25 cellular contexts compared by ENCODE assay signal in genomic region chr5:44390332-44390731, GRCh38. TPM values are rescaled to one million over a fixed set of nuclear protein-coding genes. Genes with fewer than 3 reads are reported as not detected.
DNase-seq lines count a peak whose midpoint lies in the region; ATAC-seq and TF ChIP-seq lines count a peak whose summit lies in the region.
"Had no signal": no experiment of that assay in that cellular context is flagged by ENCODE, and none has a peak within 500 bp of the region (broad histone marks: within the 10 kb centered on the region; RNA-seq: fewer than 3 reads in every experiment).

No MANE protein-coding gene starts in this region.

- peak overlapping the region; percentile 60 for H3K4me3 Mint-ChIP-seq in endodermal cell
- no peak overlapping the region for H3K4me3 Mint-ChIP-seq in activated T-helper 17 cell treated with anti-CD3 and anti-CD28 coated beads, Interleukin-2, amount 50 U/mL, for 72 hours
- H3K4me3 Mint-ChIP-seq: activated CD8-positive, alpha-beta T cell treated with anti-CD3 and anti-CD28 coated beads for 36 hours; activated naive CD4-positive, alpha-beta T cell treated with anti-CD3 and anti-CD28 coated beads, Interleukin-2, amount 50 U/mL, for 24 hours; activated T-cell treated with anti-CD3 and anti-CD28 coated beads, Interleukin-2, amount 50 U/mL, for 24 hours; CD8-positive, alpha-beta T cell; natural killer cell treated with Interleukin-12 subunit alpha and Interleukin-12 subunit beta and Interleukin-15 and Interleukin-18, amount 100 ng/mL, for 72 hours; stimulated activated naive CD8-positive, alpha-beta T cell treated with anti-CD3 and anti-CD28 coated beads, Interleukin-15, Interleukin-2, amounts not matched to agents 100 ng/mL and 50 ng/mL, for 24 hours; T-helper 17 cell had no signal

- no peaks in the 10 kb centered on the region for H3K36me3 Mint-ChIP-seq in endodermal cell (ENCODE audit: low read depth)
- no peaks in the 10 kb centered on the region for H3K36me3 Mint-ChIP-seq in activated T-helper 17 cell treated with anti-CD3 and anti-CD28 coated beads, Interleukin-2, amount 50 U/mL, for 72 hours (ENCODE audit: low read depth)
- H3K36me3 Mint-ChIP-seq: activated naive CD4-positive, alpha-beta T cell treated with anti-CD3 and anti-CD28 coated beads, Interleukin-2, amount 50 U/mL, for 24 hours; CD8-positive, alpha-beta T cell had no signal

- TF ChIP-seq POLR2A in gastrocnemius medialis (IDR thresholded peaks at IDR 0.05), result no peak

- peaks cover 31% of the 10 kb centered on the region for H3K27me3 Mint-ChIP-seq in endodermal cell (ENCODE audit: insufficient read depth)
- H3K27me3 Mint-ChIP-seq in activated T-helper 17 cell treated with anti-CD3 and anti-CD28 coated beads, Interleukin-2, amount 50 U/mL, for 72 hours, result peaks cover 39% of the 10 kb centered on the region

- H3K9ac ChIP-seq in HUES6 (ENCODE audit: low read length), result no peak overlapping the region
- no peak overlapping the region for H3K9ac ChIP-seq in endodermal cell (ENCODE audit: extremely low read depth, low read length, poor library complexity, severe bottlenecking)

- H3K36me3 ChIP-seq in HUES6 (ENCODE audit: control insufficient read depth, insufficient read depth, low read length) (no peaks in the 10 kb centered on the region), endodermal cell (ENCODE audit: control insufficient read depth, insufficient read depth, low read length) (no peaks in the 10 kb centered on the region), mesodermal cell (ENCODE audit: control insufficient read depth, insufficient read depth, low read length) (no peaks in the 10 kb centered on the region), gastrocnemius medialis (no peaks in the 10 kb centered on the region)
- H3K36me3 ChIP-seq: brain microvascular endothelial cell, right lobe of liver, WERI-Rb-1 had no signal

- H3K9me3 Mint-ChIP-seq in endodermal cell, result no peaks in the 10 kb centered on the region
- no peaks in the 10 kb centered on the region for H3K9me3 Mint-ChIP-seq in activated T-helper 17 cell treated with anti-CD3 and anti-CD28 coated beads, Interleukin-2, amount 50 U/mL, for 72 hours
- H3K9me3 Mint-ChIP-seq: activated CD8-positive, alpha-beta T cell treated with anti-CD3 and anti-CD28 coated beads for 36 hours; activated naive CD4-positive, alpha-beta T cell treated with anti-CD3 and anti-CD28 coated beads, Interleukin-2, amount 50 U/mL, for 24 hours; stimulated activated naive CD8-positive, alpha-beta T cell treated with anti-CD3 and anti-CD28 coated beads, Interleukin-15, Interleukin-2, amounts not matched to agents 100 ng/mL and 50 ng/mL, for 24 hours had no signal

- no peak overlapping the region for H3K27ac Mint-ChIP-seq in endodermal cell
- H3K27ac Mint-ChIP-seq in activated T-helper 17 cell treated with anti-CD3 and anti-CD28 coated beads, Interleukin-2, amount 50 U/mL, for 72 hours, result no peak overlapping the region
- H3K27ac Mint-ChIP-seq: activated CD8-positive, alpha-beta T cell treated with anti-CD3 and anti-CD28 coated beads for 36 hours; activated naive CD4-positive, alpha-beta T cell treated with anti-CD3 and anti-CD28 coated beads, Interleukin-2, amount 50 U/mL, for 24 hours; activated T-cell treated with anti-CD3 and anti-CD28 coated beads, Interleukin-2, amount 50 U/mL, for 24 hours; CD8-positive, alpha-beta T cell; natural killer cell treated with Interleukin-12 subunit alpha and Interleukin-12 subunit beta and Interleukin-15 and Interleukin-18, amount 100 ng/mL, for 72 hours; stimulated activated naive CD8-positive, alpha-beta T cell treated with anti-CD3 and anti-CD28 coated beads, Interleukin-15, Interleukin-2, amounts not matched to agents 100 ng/mL and 50 ng/mL, for 24 hours; T-helper 17 cell had no signal

- no peak for ATAC-seq in gastrocnemius medialis
- ATAC-seq in activated T-helper 17 cell treated with anti-CD3 and anti-CD28 coated beads, Interleukin-2, amount 50 U/mL, for 72 hours (replicated peaks), result no peak
- ATAC-seq: activated CD8-positive, alpha-beta T cell treated with anti-CD3 and anti-CD28 coated beads for 36 hours; CD8-positive, alpha-beta T cell; HCT116; natural killer cell treated with Interleukin-12 subunit alpha and Interleukin-12 subunit beta and Interleukin-15 and Interleukin-18, amount 100 ng/mL, for 72 hours; T-helper 17 cell had no signal

- H3K27me3 ChIP-seq in HUES6 (ENCODE audit: control insufficient read depth, insufficient read depth, low read length) (peaks cover 41% of the 10 kb centered on the region), endodermal cell (ENCODE audit: control insufficient read depth, insufficient read depth, low read length, poor library complexity, severe bottlenecking) (peaks cover 48% of the 10 kb centered on the region), gastrocnemius medialis (peaks cover 23 to 47% (median 41%) of the 10 kb centered on the region in 3 donors)

- H3K9me3 ChIP-seq in HUES6 (ENCODE audit: control insufficient read depth, insufficient read depth, low read depth, low read length) (no peaks in the 10 kb centered on the region), endodermal cell (ENCODE audit: control insufficient read depth, low read length) (no peaks in the 10 kb centered on the region), mesodermal cell (ENCODE audit: control insufficient read depth, low read length) (no peaks in the 10 kb centered on the region), gastrocnemius medialis (no peaks in the 10 kb centered on the region)
- H3K9me3 ChIP-seq: right lobe of liver had no signal

- peaks cover 20% of the 10 kb centered on the region for H3K4me1 ChIP-seq in HUES6 (ENCODE audit: control insufficient read depth, insufficient read depth, low read length)
- no peaks in the 10 kb centered on the region for H3K4me1 ChIP-seq in endodermal cell (ENCODE audit: control insufficient read depth, insufficient read depth, low read length)
- H3K4me1 ChIP-seq in mesodermal cell (ENCODE audit: control insufficient read depth, insufficient read depth, low read length, poor library complexity, severe bottlenecking), result peaks cover 10% of the 10 kb centered on the region
- peaks cover 9 to 18% of the 10 kb centered on the region in 2 donors for H3K4me1 ChIP-seq in gastrocnemius medialis

- H3K4me1 Mint-ChIP-seq in endodermal cell, result peaks cover 33% of the 10 kb centered on the region
- H3K4me1 Mint-ChIP-seq in activated T-helper 17 cell treated with anti-CD3 and anti-CD28 coated beads, Interleukin-2, amount 50 U/mL, for 72 hours, result no peaks in the 10 kb centered on the region
- H3K4me1 Mint-ChIP-seq: T-helper 17 cell had no signal

- H3K4me3 ChIP-seq in HUES6 (ENCODE audit: low read depth, low read length) (peak overlapping the region; percentile 63), endodermal cell (ENCODE audit: low read length) (peak overlapping the region; percentile 77), mesodermal cell (ENCODE audit: extremely low read depth, insufficient read depth, low read length, poor library complexity, severe bottlenecking) (peak overlapping the region; percentile 45), gastrocnemius medialis (peak overlapping the region in 3 of 4 donors; percentile 50 to 59 (median 55))

- DNase-seq in endodermal cell, result no peak
- DNase-seq in gastrocnemius medialis, result no peak
- DNase-seq in NCI-H748 (lab: John Stamatoyannopoulos, UW; ENCODE audit: unreplicated experiment), result no peak
- no peak for DNase-seq in SHP77 (lab: John Stamatoyannopoulos, UW)
- no peak for DNase-seq in NCI-H128 (lab: John Stamatoyannopoulos, UW; ENCODE audit: unreplicated experiment)
- DNase-seq: activated CD8-positive, alpha-beta T cell treated with anti-CD3 and anti-CD28 coated beads for 36 hours; activated T-cell treated with anti-CD3 and anti-CD28 coated beads, Interleukin-2, amount 50 U/mL, for 24 hours; brain microvascular endothelial cell; CD8-positive, alpha-beta T cell; DMS79 treated with DMSO at 0.1 percent for 48 hours; kidney; mammary epithelial cell; OCI-M1; right lobe of liver; stimulated activated CD4-positive, alpha-beta T cell treated with anti-CD3 and anti-CD28 coated beads, Interleukin-1b, Interleukin-23, amount 100 ng/mL, for 48 hours; T-helper 17 cell; WERI-Rb-1 had no signal

- in situ Hi-C loops in gastrocnemius medialis (cut with MboI; ENCODE audit: low sequenced_read_pairs in 4 of 4), result no loop called here

- intact Hi-C loops in gastrocnemius medialis (cut with DNase I; ENCODE audit: low total_unique reads), result no loop called here

- no peak overlapping the region for H3K27ac ChIP-seq in HUES6 (ENCODE audit: low read depth, low read length)
- H3K27ac ChIP-seq in endodermal cell (ENCODE audit: low read depth, low read length), result no peak overlapping the region
- no peak overlapping the region for H3K27ac ChIP-seq in mesodermal cell (ENCODE audit: low read depth, low read length, severe bottlenecking)
- no peak overlapping the region for H3K27ac ChIP-seq in gastrocnemius medialis
- H3K27ac ChIP-seq: brain microvascular endothelial cell, right lobe of liver, WERI-Rb-1 had no signal

- WGBS in endodermal cell (ENCODE audit: insufficient coverage in 1 of 2, insufficient read length in 1 of 2), 2 experiments, result 42 to 67% methylated on average over 1 to 2 of the region's 2 CpGs
- WGBS in mesodermal cell (ENCODE audit: insufficient coverage in 2 of 2), 2 experiments, result 20 to 33% methylated on average over 1 of the region's 2 CpGs

- TF ChIP-seq CTCF in endodermal cell (conservative IDR thresholded peaks at IDR 0.05), result no peak
- no peak for TF ChIP-seq CTCF in gastrocnemius medialis (IDR thresholded peaks at IDR 0.05 in 4 of 5, conservative IDR thresholded peaks at IDR 0.05 in 1 of 5)

RNA-seq across cellular contexts. Expression of gene FGF10, which starts 1.1 kb away (rescaled TPM):
- total RNA-seq in endodermal cell (1 to 10 TPM in 1 of 2 donors, under 1 TPM in 1; 0.44 to 3.8 TPM), gastrocnemius medialis (1 to 10 TPM in 1 of 4 donors, under 1 TPM in 2, not detected in 1; 0.23 to 2.6 (median 0.76) TPM)
- polyA plus RNA-seq in endodermal cell (2013, experiment 1 of 2), result 4.1 TPM
- 3.5 TPM for polyA plus RNA-seq in endodermal cell (2013, experiment 2 of 2)
- 11.8 TPM for polyA plus RNA-seq in mesodermal cell (2013, experiment 1 of 2)
- 10.4 TPM for polyA plus RNA-seq in mesodermal cell (2013, experiment 2 of 2)
- total RNA-seq in activated T-helper 17 cell treated with anti-CD3 and anti-CD28 coated beads, Interleukin-2, amount 50 U/mL, for 72 hours, result not detected
- total RNA-seq: activated CD8-positive, alpha-beta T cell treated with anti-CD3 and anti-CD28 coated beads for 36 hours; CD8-positive, alpha-beta T cell; glomerular endothelial cell; mammary epithelial cell; natural killer cell treated with Interleukin-12 subunit alpha and Interleukin-12 subunit beta and Interleukin-15 and Interleukin-18, amount 100 ng/mL, for 72 hours; T-helper 17 cell had no signal
- polyA plus RNA-seq: mammary epithelial cell had no signal
